ENCODE assay signal across 8 cellular contexts in the genomic region with DNA sequence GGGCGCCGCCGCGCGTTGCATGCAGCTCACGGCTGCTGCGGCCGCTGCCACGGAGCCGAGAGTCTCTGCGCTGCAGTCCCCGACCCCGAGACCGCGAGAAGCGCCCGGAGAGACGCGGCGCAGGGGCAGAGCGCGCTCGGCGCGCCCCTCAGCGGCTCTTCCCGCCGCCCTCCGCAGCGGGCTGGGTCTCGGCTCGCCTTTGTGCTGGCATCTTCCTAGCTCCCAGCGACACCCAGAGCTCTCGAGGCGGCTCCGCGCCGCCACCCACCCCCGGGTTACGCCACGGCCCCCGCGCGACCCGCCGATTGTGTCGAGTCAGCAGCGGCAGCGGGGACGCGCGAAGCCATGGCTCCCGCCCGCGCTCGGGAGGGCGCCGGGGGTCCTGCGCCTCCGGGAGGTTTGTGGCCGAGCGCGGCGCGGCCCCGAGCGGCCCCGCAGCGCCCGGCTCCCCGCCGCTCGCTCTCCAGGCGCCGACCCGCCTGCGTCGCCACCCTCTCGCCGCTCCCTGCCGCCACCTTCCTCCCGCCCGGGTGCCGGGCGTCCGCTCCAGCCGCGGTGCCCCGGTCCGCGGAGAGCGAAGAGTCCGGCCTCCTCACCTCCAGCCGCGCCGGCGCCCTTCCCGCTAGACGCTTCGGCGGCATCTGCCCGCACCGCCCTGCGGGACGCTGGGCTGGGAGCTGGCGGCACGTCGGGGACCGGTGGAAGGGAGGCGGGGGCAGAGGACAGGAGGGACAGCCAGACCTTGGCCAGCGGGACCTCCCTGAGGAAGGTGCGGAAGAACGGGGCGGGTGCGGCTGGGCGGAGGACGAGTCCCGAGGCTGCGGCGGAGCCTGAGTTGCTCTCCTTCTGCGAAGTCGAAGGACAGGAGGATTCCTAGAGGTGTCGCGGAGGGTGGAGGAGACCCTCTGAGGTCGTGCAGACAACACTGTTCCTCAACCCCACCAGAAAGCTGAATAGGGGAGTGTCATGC. TPM values are rescaled to one million over a fixed set of nuclear protein-coding genes. Genes with fewer than 3 reads are reported as not detected.
DNase-seq lines count a peak whose midpoint lies in the region; ATAC-seq and TF ChIP-seq lines count a peak whose summit lies in the region.

A gene (minus strand): TSS at position 643 of the 970 bp plus-strand sequence.

- H3K4me3 ChIP-seq in PC-9 (peak within 1 kb of the TSS; percentile 62), skin epidermis (peak within 1 kb of the TSS; percentile 42 to 73 (median 63))

- intact Hi-C loops in CD14-positive monocyte (cut with micrococcal nuclease): no loop called here
- intact Hi-C loops in PC-9 (cut with micrococcal nuclease; ENCODE audit: unreplicated experiment): loop anchor here (2.0 kb wide), 1 partner anchor 46 kb away; a partner anchor contains a TSS

- H3K4me1 Mint-ChIP-seq in CD14-positive monocyte (peaks cover 8% of the 10 kb centered on the region), immature natural killer cell (peaks cover 6 to 8% of the 10 kb centered on the region in 2 donors)

- H3K27me3 ChIP-seq in PC-9 (ENCODE audit: insufficient read depth, low read depth): peaks cover 19% of the 10 kb centered on the region; the same call in 1 of the 2 replicates

- H2AFZ ChIP-seq in PC-9: peak within 1 kb of the TSS; percentile 74; the same call in 1 of the 2 replicates

- H3K79me2 ChIP-seq in PC-9 (ENCODE audit: low read depth): no peaks in the 10 kb centered on the region

- no peaks in the 10 kb centered on the region for H4K20me1 ChIP-seq in PC-9 (ENCODE audit: insufficient read depth)

- H3K9me3 ChIP-seq in PC-9 (ENCODE audit: insufficient read depth, low read depth): no peaks in the 10 kb centered on the region

- H3K9me2 ChIP-seq in PC-9 (ENCODE audit: insufficient read depth): no peaks in the 10 kb centered on the region

- H3K36me3 ChIP-seq in PC-9 (ENCODE audit: low read depth): no peaks in the 10 kb centered on the region

- H3K4me2 ChIP-seq in PC-9: peak within 1 kb of the TSS; percentile 85

- DNase-seq in CD14-positive monocyte (ENCODE audit: low spot score) (no peak), PC-9 (peak in 1 of 2 experiments; percentile 23), caudate nucleus (lab: John Stamatoyannopoulos, UW) (peak in 59 of 61 donors; percentile 6 to 86 (median 69)), immature natural killer cell (no peak), NCI-H226 (no peak)

- peak; percentile 62 for ATAC-seq in GM19023 (IDR thresholded peaks at IDR 0.05; ENCODE audit: unreplicated experiment)
- peak; percentile 51 for ATAC-seq in HG03175 (IDR thresholded peaks at IDR 0.05; ENCODE audit: unreplicated experiment)

- peak within 1 kb of the TSS; percentile 63 to 86 for H3K4me3 Mint-ChIP-seq in CD14-positive monocyte
- peak within 1 kb of the TSS; percentile 53 to 74 (median 73) for H3K4me3 Mint-ChIP-seq in immature natural killer cell

- CTCF ChIA-PET in PC-9 (lab: Charles Lee): no interaction called here

- H3K27me3 Mint-ChIP-seq in CD14-positive monocyte (ENCODE audit: low read depth in 3 of 3) (peaks cover 62 to 79% (median 66%) of the 10 kb centered on the region in 3 donors), immature natural killer cell (ENCODE audit: low read depth in 3 of 3) (peaks cover 12 to 26% (median 23%) of the 10 kb centered on the region in 3 donors)

- H3K9me3 Mint-ChIP-seq in CD14-positive monocyte (peaks cover 0 to 14% (median 2%) of the 10 kb centered on the region in 7 donors), immature natural killer cell (peaks cover 0 to 5% (median 0%) of the 10 kb centered on the region in 6 donors)

- H3K36me3 Mint-ChIP-seq in CD14-positive monocyte (peaks cover 0 to 2% of the 10 kb centered on the region in 2 donors), immature natural killer cell (no peaks in the 10 kb centered on the region)

- no TSS peak for BruUV-seq in PC-9 (replicated peaks; lab: Mats Ljungman, UMichigan)

- H3K27ac Mint-ChIP-seq in CD14-positive monocyte (no peak within 1 kb of the TSS), immature natural killer cell (no peak within 1 kb of the TSS)

- POLR2A ChIA-PET in PC-9 (lab: Charles Lee; ENCODE audit: unreplicated experiment): no interaction called here

- TF ChIP-seq CTCF in CD14-positive monocyte (IDR thresholded peaks at IDR 0.05) (no peak), PC-9 (conservative IDR thresholded peaks at IDR 0.05) (no peak)

- no peak within 1 kb of the TSS for H3K27ac ChIP-seq in PC-9
- peak within 1 kb of the TSS; percentile 92 for H3K27ac ChIP-seq in caudate nucleus (ENCODE audit: low read depth, low read length)
- peak within 1 kb of the TSS in 18 of 21 experiments; percentile 37 to 91 (median 74) for H3K27ac ChIP-seq in skin epidermis

- no peaks in the 10 kb centered on the region for H3F3A ChIP-seq in PC-9 (ENCODE audit: insufficient read depth, low read depth)

- no peaks in the 10 kb centered on the region for H3K4me1 ChIP-seq in PC-9 (replicated peaks; ENCODE audit: insufficient read depth)

RNA-seq across cellular contexts. Expression of the gene that starts here (rescaled TPM):
- polyA plus RNA-seq in CD14-positive monocyte (under 1 TPM; 0.39 to 0.89 TPM), immature natural killer cell (under 1 TPM in 1 of 3 donors, not detected in 2; 0.18 TPM)
- 0.44 and 0.63 TPM in 2 replicates for total RNA-seq in PC-9 (2021)

Comparison
In these comparisons a context has a peak if more than half of its experiments do, and no peak if none do; other contexts are left out.
1. DNase-seq: peak in caudate nucleus (59 of 61); none in CD14-positive monocyte (single experiment), immature natural killer cell (0 of 3) and NCI-H226 (single experiment).